ENCODE assay signal across 17 cellular contexts in genomic region chr10:87870154-87870553, GRCh38. TPM values are rescaled to one million over a fixed set of nuclear protein-coding genes. Genes with fewer than 3 reads are reported as not detected.
DNase-seq lines count a peak whose midpoint lies in the region; ATAC-seq and TF ChIP-seq lines count a peak whose summit lies in the region.
"Had no signal": no experiment of that assay in that cellular context is flagged by ENCODE, and none has a peak within 500 bp of the region (broad histone marks: within the 10 kb centered on the region; RNA-seq: fewer than 3 reads in every experiment).

No MANE protein-coding gene starts in this region.

- no peak overlapping the region for H2AFZ ChIP-seq in PC-3 (ENCODE audit: low read length)

- peak overlapping the region; percentile 12 for H3K27ac Mint-ChIP-seq in MCF 10A (ENCODE audit: low read depth, unreplicated experiment)
- H3K27ac Mint-ChIP-seq: activated B cell treated with CpG ODN at 0.5 μM for 24 hours; activated naive CD4-positive, alpha-beta T cell treated with anti-CD3 and anti-CD28 coated beads for 36 hours; stimulated activated naive CD8-positive, alpha-beta T cell treated with anti-CD3 and anti-CD28 coated beads, Interleukin-15, Interleukin-2, amounts not matched to agents 100 ng/mL and 50 ng/mL, for 24 hours had no signal

- H3K27me3 Mint-ChIP-seq in MCF 10A (ENCODE audit: insufficient read depth, unreplicated experiment) = no peaks in the 10 kb centered on the region
- H3K27me3 Mint-ChIP-seq: activated B cell treated with CpG ODN at 0.5 μM for 24 hours; central memory CD8-positive, alpha-beta T cell; naive B cell; stimulated activated naive CD8-positive, alpha-beta T cell treated with anti-CD3 and anti-CD28 coated beads, Interleukin-15, Interleukin-2, amounts not matched to agents 100 ng/mL and 50 ng/mL, for 24 hours had no signal

- H3K4me3 ChIP-seq in breast epithelium = peak overlapping the region in 1 of 3 donors; percentile 6
- H3K4me3 ChIP-seq in PC-3 (ENCODE audit: low read length) = no peak overlapping the region
- peak overlapping the region; percentile 89 to 98 for H3K4me3 ChIP-seq in foreskin fibroblast (ENCODE audit: low read depth in 1 of 2, low read length in 2 of 2)
- H3K4me3 ChIP-seq in thoracic aorta = peak overlapping the region; percentile 94

- intact Hi-C loops in MCF 10A (cut with micrococcal nuclease) = no loop called here
- intact Hi-C loops in breast epithelium (cut with DNase I; ENCODE audit: low total_unique reads) = no loop called here
- intact Hi-C loops in PC-3 (cut with micrococcal nuclease) = no loop called here

- peaks cover 34% of the 10 kb centered on the region for H4K20me1 ChIP-seq in PC-3 (ENCODE audit: low read length)

- ATAC-seq in PC-3 (no peak), thoracic aorta (ENCODE audit: insufficient number of reproducible peaks, low FRiP score, low read depth) (no peak), GM19395 (IDR thresholded peaks at IDR 0.05; ENCODE audit: unreplicated experiment) (no peak), GM19467 (IDR thresholded peaks at IDR 0.05; ENCODE audit: unreplicated experiment) (no peak)
- ATAC-seq: left colon had no signal

- POLR2A ChIA-PET in MCF 10A (lab: Yijun Ruan, JAX) = interaction anchor here (0.6 to 11.6 kb wide), 10 partner anchors 6 to 516 kb away, joined by 3 to 185 read pairs (median 4); partner anchors contain the start of genes ATAD1, KLLN and PTEN
- POLR2A ChIA-PET in PC-3 (lab: Charles Lee; ENCODE audit: unreplicated experiment) = no interaction called here

- H3K36me3 Mint-ChIP-seq in MCF 10A (ENCODE audit: insufficient read depth, unreplicated experiment) = peaks cover 18% of the 10 kb centered on the region

- no peaks in the 10 kb centered on the region for H3K36me3 ChIP-seq in breast epithelium
- no peaks in the 10 kb centered on the region for H3K36me3 ChIP-seq in PC-3 (ENCODE audit: low read depth, low read length)
- H3K36me3 ChIP-seq in thoracic aorta = no peaks in the 10 kb centered on the region

- no peaks in the 10 kb centered on the region for H3K27me3 ChIP-seq in breast epithelium
- H3K27me3 ChIP-seq in PC-3 (ENCODE audit: low read length) = no peaks in the 10 kb centered on the region
- no peaks in the 10 kb centered on the region for H3K27me3 ChIP-seq in thoracic aorta (replicated peaks; ENCODE audit: insufficient read depth)

- TF ChIP-seq CTCF in MCF 10A (IDR thresholded peaks at IDR 0.05; ENCODE audit: unreplicated experiment) (no peak), breast epithelium (IDR thresholded peaks at IDR 0.05) (no peak), PC-3 (conservative IDR thresholded peaks at IDR 0.05; ENCODE audit: low read depth, low read length) (no peak), foreskin fibroblast (IDR thresholded peaks at IDR 0.05; ENCODE audit: low read depth, low read length) (no peak), thoracic aorta (IDR thresholded peaks at IDR 0.05) (no peak)

- no peaks in the 10 kb centered on the region for H3F3A ChIP-seq in PC-3 (ENCODE audit: low read length, unreplicated experiment)

- H3K9me3 ChIP-seq in breast epithelium = no peaks in the 10 kb centered on the region
- no peaks in the 10 kb centered on the region for H3K9me3 ChIP-seq in PC-3 (ENCODE audit: low read length)
- H3K9me3 ChIP-seq in thoracic aorta = no peaks in the 10 kb centered on the region

- no peak overlapping the region for H3K9ac ChIP-seq in PC-3 (ENCODE audit: low read length)

- CTCF ChIA-PET in MCF 10A (lab: Yijun Ruan, JAX) = interaction anchor here (1.0 kb wide), 1 partner anchor 8 kb away, joined by 3 read pairs; no protein-coding TSS in a partner anchor
- CTCF ChIA-PET in PC-3 (lab: Charles Lee) = no interaction called here

- no peak overlapping the region for H3K27ac ChIP-seq in breast epithelium
- H3K27ac ChIP-seq in PC-3 (ENCODE audit: low read length) = no peak overlapping the region
- peak overlapping the region in 1 of 2 donors; percentile 7 for H3K27ac ChIP-seq in thoracic aorta

- no peak for TF ChIP-seq POLR2A in breast epithelium (IDR thresholded peaks at IDR 0.05)

- H3K4me1 ChIP-seq in breast epithelium (peaks cover 0 to 7% of the 10 kb centered on the region in 2 donors), PC-3 (ENCODE audit: insufficient read depth, low read length) (peaks cover 18% of the 10 kb centered on the region; the same call in 1 of the 2 replicates), thoracic aorta (ENCODE audit: control insufficient read depth in 1 of 2, low read depth in 2 of 2) (peaks cover 31 to 59% of the 10 kb centered on the region in 2 donors)

- no peaks in the 10 kb centered on the region for H3K9me3 Mint-ChIP-seq in MCF 10A (ENCODE audit: unreplicated experiment)
- H3K9me3 Mint-ChIP-seq: activated B cell treated with CpG ODN at 0.5 μM for 24 hours; activated naive CD4-positive, alpha-beta T cell treated with anti-CD3 and anti-CD28 coated beads for 36 hours; central memory CD8-positive, alpha-beta T cell; naive B cell; stimulated activated naive CD8-positive, alpha-beta T cell treated with anti-CD3 and anti-CD28 coated beads, Interleukin-15, Interleukin-2, amounts not matched to agents 100 ng/mL and 50 ng/mL, for 24 hours had no signal

- no TSS peak for BruUV-seq in MCF 10A (replicated peaks; lab: Mats Ljungman, UMichigan)
- BruUV-seq in PC-3 (replicated peaks; lab: Mats Ljungman, UMichigan) = no TSS peak

- peaks cover 99% of the 10 kb centered on the region for H3K79me2 ChIP-seq in PC-3 (ENCODE audit: low read length)

- peaks cover 22% of the 10 kb centered on the region for H3K4me1 Mint-ChIP-seq in MCF 10A (ENCODE audit: insufficient read depth, unreplicated experiment)

- peak overlapping the region; percentile 26; the same call in 1 of the 2 replicates for H3K4me2 ChIP-seq in PC-3 (ENCODE audit: low read length)

- no peaks in the 10 kb centered on the region for H3K9me2 ChIP-seq in PC-3 (replicated peaks; ENCODE audit: low read length)

- DNase-seq in MCF 10A (ENCODE audit: unreplicated experiment) (no peak), breast epithelium (ENCODE audit: low spot score in 2 of 2) (no peak), PC-3 (no peak), foreskin fibroblast (no peak), thoracic aorta (ENCODE audit: low spot score) (no peak)
- no peak for DNase-seq in activated CD4-positive, alpha-beta T cell treated with anti-CD3 and anti-CD28 coated beads, Interleukin-2, amount 50 U/mL, for 48 hours
- DNase-seq: activated B cell treated with CpG ODN at 0.5 μM for 24 hours; activated naive CD4-positive, alpha-beta T cell treated with anti-CD3 and anti-CD28 coated beads for 36 hours; left colon; naive B cell; NCI-H1105 treated with DMSO at 0.1 percent for 48 hours; NCI-H345; SW 1271 had no signal

- peak overlapping the region; percentile 47 for H3K4me3 Mint-ChIP-seq in MCF 10A (ENCODE audit: unreplicated experiment)
- H3K4me3 Mint-ChIP-seq: activated B cell treated with CpG ODN at 0.5 μM for 24 hours; activated naive CD4-positive, alpha-beta T cell treated with anti-CD3 and anti-CD28 coated beads for 36 hours; stimulated activated naive CD8-positive, alpha-beta T cell treated with anti-CD3 and anti-CD28 coated beads, Interleukin-15, Interleukin-2, amounts not matched to agents 100 ng/mL and 50 ng/mL, for 24 hours had no signal

RNA-seq across cellular contexts. Expression of gene PTEN, which starts 6.7 kb away (rescaled TPM):
- 55.5 and 64.1 TPM in 2 replicates for total RNA-seq in MCF 10A (2022)
- total RNA-seq in breast epithelium = 100 to 1,000 TPM; 178 to 366 (median 186) TPM
- total RNA-seq in PC-3 (2014; rRNA removed) = 7.8 and 18.5 TPM in 2 replicates
- 100 to 1,000 TPM; 146 to 168 TPM for total RNA-seq in thoracic aorta

RNA-seq across cellular contexts. Expression of gene KLLN, which starts 6.8 kb away (rescaled TPM):
- total RNA-seq in MCF 10A (2022) = 0.56 and 0.68 TPM in 2 replicates
- 1 to 10 TPM in 1 of 3 donors, under 1 TPM in 2; 0.44 to 1.1 (median 0.66) TPM for total RNA-seq in breast epithelium
- total RNA-seq in PC-3 (2014; rRNA removed) = 0.15 and 0.23 TPM in 2 replicates
- under 1 TPM; 0.14 TPM for total RNA-seq in thoracic aorta

RNA-seq across cellular contexts. Expression of gene ATAD1, which starts 52.1 kb away (rescaled TPM):
- total RNA-seq in MCF 10A (2022) (75.2 and 80.7 TPM in 2 replicates), breast epithelium (10 to 100 TPM; 40.6 to 49.6 (median 41.0) TPM), PC-3 (2014; rRNA removed) (14.9 and 15.7 TPM in 2 replicates), thoracic aorta (10 to 100 TPM; 25.3 to 29.1 TPM)
